ENCODE assay signal across 2 cellular contexts in the genomic region with DNA sequence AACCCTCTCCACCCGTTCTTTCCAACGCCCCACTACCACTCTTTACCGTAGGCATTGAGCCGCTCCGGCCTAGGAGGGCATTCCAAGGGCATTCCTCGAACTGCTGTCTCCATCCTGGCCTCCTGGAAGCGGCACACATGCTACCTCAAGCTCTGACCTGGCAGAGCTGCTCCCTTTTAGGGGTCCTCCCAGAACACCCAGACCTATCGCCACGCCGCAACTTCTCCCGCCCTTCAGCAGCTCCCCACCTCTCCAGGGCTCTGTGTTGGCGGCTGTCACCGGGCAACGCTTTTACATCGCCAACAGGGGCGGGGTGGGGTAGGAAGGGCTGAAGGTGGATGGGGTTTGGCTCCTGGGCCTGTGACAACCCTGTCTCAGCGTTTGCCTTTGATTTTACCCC.
TF ChIP-seq lines count a peak whose summit lies in the region.

No MANE protein-coding gene starts in this region.

TF ChIP-seq in SK-N-SH, 30 proteins besides CTCF, POLR2A, EP300 and RAD21 (continued from another document):
- TF ChIP-seq, protein P1, sequence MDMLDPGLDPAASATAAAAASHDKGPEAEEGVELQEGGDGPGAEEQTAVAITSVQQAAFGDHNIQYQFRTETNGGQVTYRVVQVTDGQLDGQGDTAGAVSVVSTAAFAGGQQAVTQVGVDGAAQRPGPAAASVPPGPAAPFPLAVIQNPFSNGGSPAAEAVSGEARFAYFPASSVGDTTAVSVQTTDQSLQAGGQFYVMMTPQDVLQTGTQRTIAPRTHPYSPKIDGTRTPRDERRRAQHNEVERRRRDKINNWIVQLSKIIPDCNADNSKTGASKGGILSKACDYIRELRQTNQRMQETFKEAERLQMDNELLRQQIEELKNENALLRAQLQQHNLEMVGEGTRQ (IDR thresholded peaks at IDR 0.05; ENCODE audit: borderline replicate concordance, low read depth, low read length), result no peak
- TF ChIP-seq, protein P2, sequence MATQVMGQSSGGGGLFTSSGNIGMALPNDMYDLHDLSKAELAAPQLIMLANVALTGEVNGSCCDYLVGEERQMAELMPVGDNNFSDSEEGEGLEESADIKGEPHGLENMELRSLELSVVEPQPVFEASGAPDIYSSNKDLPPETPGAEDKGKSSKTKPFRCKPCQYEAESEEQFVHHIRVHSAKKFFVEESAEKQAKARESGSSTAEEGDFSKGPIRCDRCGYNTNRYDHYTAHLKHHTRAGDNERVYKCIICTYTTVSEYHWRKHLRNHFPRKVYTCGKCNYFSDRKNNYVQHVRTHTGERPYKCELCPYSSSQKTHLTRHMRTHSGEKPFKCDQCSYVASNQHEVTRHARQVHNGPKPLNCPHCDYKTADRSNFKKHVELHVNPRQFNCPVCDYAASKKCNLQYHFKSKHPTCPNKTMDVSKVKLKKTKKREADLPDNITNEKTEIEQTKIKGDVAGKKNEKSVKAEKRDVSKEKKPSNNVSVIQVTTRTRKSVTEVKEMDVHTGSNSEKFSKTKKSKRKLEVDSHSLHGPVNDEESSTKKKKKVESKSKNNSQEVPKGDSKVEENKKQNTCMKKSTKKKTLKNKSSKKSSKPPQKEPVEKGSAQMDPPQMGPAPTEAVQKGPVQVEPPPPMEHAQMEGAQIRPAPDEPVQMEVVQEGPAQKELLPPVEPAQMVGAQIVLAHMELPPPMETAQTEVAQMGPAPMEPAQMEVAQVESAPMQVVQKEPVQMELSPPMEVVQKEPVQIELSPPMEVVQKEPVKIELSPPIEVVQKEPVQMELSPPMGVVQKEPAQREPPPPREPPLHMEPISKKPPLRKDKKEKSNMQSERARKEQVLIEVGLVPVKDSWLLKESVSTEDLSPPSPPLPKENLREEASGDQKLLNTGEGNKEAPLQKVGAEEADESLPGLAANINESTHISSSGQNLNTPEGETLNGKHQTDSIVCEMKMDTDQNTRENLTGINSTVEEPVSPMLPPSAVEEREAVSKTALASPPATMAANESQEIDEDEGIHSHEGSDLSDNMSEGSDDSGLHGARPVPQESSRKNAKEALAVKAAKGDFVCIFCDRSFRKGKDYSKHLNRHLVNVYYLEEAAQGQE (IDR thresholded peaks at IDR 0.05; ENCODE audit: low read depth, low read length), result no peak

TF ChIP-seq in SK-N-SH treated with all-trans-retinoic acid at 6 μM for 48 hours, 23 proteins besides CTCF, POLR2A, EP300 and RAD21 (continued from another document):
- TF ChIP-seq, protein P3, sequence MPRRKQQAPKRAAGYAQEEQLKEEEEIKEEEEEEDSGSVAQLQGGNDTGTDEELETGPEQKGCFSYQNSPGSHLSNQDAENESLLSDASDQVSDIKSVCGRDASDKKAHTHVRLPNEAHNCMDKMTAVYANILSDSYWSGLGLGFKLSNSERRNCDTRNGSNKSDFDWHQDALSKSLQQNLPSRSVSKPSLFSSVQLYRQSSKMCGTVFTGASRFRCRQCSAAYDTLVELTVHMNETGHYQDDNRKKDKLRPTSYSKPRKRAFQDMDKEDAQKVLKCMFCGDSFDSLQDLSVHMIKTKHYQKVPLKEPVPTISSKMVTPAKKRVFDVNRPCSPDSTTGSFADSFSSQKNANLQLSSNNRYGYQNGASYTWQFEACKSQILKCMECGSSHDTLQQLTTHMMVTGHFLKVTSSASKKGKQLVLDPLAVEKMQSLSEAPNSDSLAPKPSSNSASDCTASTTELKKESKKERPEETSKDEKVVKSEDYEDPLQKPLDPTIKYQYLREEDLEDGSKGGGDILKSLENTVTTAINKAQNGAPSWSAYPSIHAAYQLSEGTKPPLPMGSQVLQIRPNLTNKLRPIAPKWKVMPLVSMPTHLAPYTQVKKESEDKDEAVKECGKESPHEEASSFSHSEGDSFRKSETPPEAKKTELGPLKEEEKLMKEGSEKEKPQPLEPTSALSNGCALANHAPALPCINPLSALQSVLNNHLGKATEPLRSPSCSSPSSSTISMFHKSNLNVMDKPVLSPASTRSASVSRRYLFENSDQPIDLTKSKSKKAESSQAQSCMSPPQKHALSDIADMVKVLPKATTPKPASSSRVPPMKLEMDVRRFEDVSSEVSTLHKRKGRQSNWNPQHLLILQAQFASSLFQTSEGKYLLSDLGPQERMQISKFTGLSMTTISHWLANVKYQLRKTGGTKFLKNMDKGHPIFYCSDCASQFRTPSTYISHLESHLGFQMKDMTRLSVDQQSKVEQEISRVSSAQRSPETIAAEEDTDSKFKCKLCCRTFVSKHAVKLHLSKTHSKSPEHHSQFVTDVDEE (CRISPR knock-in tag; IDR thresholded peaks at IDR 0.05), result no peak
- no peak for TF ChIP-seq SNAI2 (CRISPR knock-in tag; IDR thresholded peaks at IDR 0.05)
- TF ChIP-seq TOX (CRISPR knock-in tag; IDR thresholded peaks at IDR 0.05; ENCODE audit: borderline replicate concordance), result no peak
- TF ChIP-seq TCF4 (CRISPR knock-in tag; IDR thresholded peaks at IDR 0.05; ENCODE audit: borderline replicate concordance), result no peak
- no peak for TF ChIP-seq ZFP3 (CRISPR knock-in tag; IDR thresholded peaks at IDR 0.05)
- TF ChIP-seq, protein P4, sequence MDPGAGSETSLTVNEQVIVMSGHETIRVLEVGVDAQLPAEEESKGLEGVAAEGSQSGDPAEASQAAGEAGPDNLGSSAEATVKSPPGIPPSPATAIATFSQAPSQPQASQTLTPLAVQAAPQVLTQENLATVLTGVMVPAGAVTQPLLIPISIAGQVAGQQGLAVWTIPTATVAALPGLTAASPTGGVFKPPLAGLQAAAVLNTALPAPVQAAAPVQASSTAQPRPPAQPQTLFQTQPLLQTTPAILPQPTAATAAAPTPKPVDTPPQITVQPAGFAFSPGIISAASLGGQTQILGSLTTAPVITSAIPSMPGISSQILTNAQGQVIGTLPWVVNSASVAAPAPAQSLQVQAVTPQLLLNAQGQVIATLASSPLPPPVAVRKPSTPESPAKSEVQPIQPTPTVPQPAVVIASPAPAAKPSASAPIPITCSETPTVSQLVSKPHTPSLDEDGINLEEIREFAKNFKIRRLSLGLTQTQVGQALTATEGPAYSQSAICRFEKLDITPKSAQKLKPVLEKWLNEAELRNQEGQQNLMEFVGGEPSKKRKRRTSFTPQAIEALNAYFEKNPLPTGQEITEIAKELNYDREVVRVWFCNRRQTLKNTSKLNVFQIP (CRISPR knock-in tag; IDR thresholded peaks at IDR 0.05; ENCODE audit: borderline replicate concordance, low read depth), result no peak
- no peak for TF ChIP-seq PPARA (CRISPR knock-in tag; IDR thresholded peaks at IDR 0.05; ENCODE audit: borderline replicate concordance)
- no peak for TF ChIP-seq ISL1 (CRISPR knock-in tag; IDR thresholded peaks at IDR 0.05)
- TF ChIP-seq RARB (CRISPR knock-in tag; IDR thresholded peaks at IDR 0.05), result no peak
- TF ChIP-seq, protein P5, sequence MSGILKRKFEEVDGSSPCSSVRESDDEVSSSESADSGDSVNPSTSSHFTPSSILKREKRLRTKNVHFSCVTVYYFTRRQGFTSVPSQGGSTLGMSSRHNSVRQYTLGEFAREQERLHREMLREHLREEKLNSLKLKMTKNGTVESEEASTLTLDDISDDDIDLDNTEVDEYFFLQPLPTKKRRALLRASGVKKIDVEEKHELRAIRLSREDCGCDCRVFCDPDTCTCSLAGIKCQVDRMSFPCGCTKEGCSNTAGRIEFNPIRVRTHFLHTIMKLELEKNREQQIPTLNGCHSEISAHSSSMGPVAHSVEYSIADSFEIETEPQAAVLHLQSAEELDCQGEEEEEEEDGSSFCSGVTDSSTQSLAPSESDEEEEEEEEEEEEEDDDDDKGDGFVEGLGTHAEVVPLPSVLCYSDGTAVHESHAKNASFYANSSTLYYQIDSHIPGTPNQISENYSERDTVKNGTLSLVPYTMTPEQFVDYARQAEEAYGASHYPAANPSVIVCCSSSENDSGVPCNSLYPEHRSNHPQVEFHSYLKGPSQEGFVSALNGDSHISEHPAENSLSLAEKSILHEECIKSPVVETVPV (CRISPR knock-in tag; IDR thresholded peaks at IDR 0.05), result no peak
